In the genomic region with DNA sequence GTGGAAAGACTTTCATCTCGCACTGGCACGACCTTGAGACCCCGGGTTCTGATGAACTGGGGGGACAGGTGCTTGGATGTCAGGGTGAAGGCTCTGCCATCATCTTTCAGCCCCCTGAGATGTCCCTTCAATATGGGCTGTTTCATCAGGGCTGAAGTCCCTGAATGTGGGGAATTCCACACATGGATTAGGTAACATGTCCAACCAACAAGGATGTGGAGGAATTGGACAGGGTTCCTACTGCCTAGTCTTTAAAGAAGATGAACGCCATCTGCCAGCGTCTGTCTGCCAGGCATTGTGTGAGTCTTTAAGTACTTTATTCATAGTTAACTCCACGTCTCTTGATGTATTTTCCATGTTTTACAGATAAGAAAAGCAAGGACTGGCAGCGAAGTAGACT, we compare ENCODE assay signal across 23 cellular contexts.
"Had no signal": no experiment of that assay in that cellular context is flagged by ENCODE, and none has a peak within 500 bp of the region (broad histone marks: within the 10 kb centered on the region; RNA-seq: fewer than 3 reads in every experiment).

No MANE protein-coding gene starts in this region.

- DNase-seq: activated CD4-positive, alpha-beta T cell treated with anti-CD3 and anti-CD28 coated beads, Interleukin-2, amount 50 U/mL, for 1 hour; activated CD4-positive, CD25-positive, alpha-beta regulatory T cell treated with anti-CD3 and anti-CD28 coated beads, Interleukin-2, amount 50 U/mL, for 72 hours; activated CD8-positive, alpha-beta T cell treated with anti-CD3 and anti-CD28 coated beads for 36 hours; activated gamma-delta T cell treated with Interleukin-2 at 50 U/mL for 16 hours; activated naive CD4-positive, alpha-beta T cell treated with anti-CD3 and anti-CD28 coated beads, Interleukin-2, amount 50 U/mL, for 16 hours; activated T-cell treated with anti-CD3 and anti-CD28 coated beads, Interleukin-2, amount 50 U/mL, for 4 hours; dermis blood vessel endothelial cell; effector CD8-positive, alpha-beta T cell; erythroblast; gastrocnemius medialis; glutamatergic neuron; left ventricle myocardium superior; naive B cell; nucleus accumbens; pancreas; spleen; stimulated activated naive CD4-positive, alpha-beta T cell treated with Interleukin-2 at 50 U/mL for 16 hours; T-helper 2 cell; testis; upper lobe of left lung had no signal

- H3K36me3 Mint-ChIP-seq: mesothelial cell of epicardium, naive B cell had no signal

- H3K4me1 ChIP-seq: gastrocnemius medialis had no signal

- H3K9me3 ChIP-seq: gastrocnemius medialis, pancreas, prostate gland, spleen, testis, upper lobe of left lung had no signal

- H3K27ac ChIP-seq: gastrocnemius medialis, pancreas, prostate gland, spleen, testis, upper lobe of left lung had no signal

- H3K27me3 ChIP-seq: pancreas, testis had no signal

- H3K4me3 Mint-ChIP-seq: activated CD8-positive, alpha-beta T cell treated with anti-CD3 and anti-CD28 coated beads for 36 hours; activated T-cell treated with anti-CD3 and anti-CD28 coated beads, Interleukin-2, amount 50 U/mL, for 4 hours; activated T-helper 17 cell treated with anti-CD3 and anti-CD28 coated beads, Interleukin-2, amount 50 U/mL, for 72 hours; mesothelial cell of epicardium; naive B cell had no signal

- ATAC-seq: activated CD8-positive, alpha-beta T cell treated with anti-CD3 and anti-CD28 coated beads for 36 hours; activated T-cell treated with anti-CD3 and anti-CD28 coated beads, Interleukin-2, amount 50 U/mL, for 4 hours; activated T-helper 17 cell treated with anti-CD3 and anti-CD28 coated beads, Interleukin-2, amount 50 U/mL, for 72 hours; gastrocnemius medialis; left ventricle myocardium superior; pancreas had no signal

- H3K27ac Mint-ChIP-seq: activated CD8-positive, alpha-beta T cell treated with anti-CD3 and anti-CD28 coated beads for 36 hours; activated T-helper 17 cell treated with anti-CD3 and anti-CD28 coated beads, Interleukin-2, amount 50 U/mL, for 72 hours; mesothelial cell of epicardium had no signal

- H3K36me3 ChIP-seq: gastrocnemius medialis, pancreas, prostate gland, spleen, upper lobe of left lung had no signal

- H3K9me3 Mint-ChIP-seq: activated CD8-positive, alpha-beta T cell treated with anti-CD3 and anti-CD28 coated beads for 36 hours; activated T-cell treated with anti-CD3 and anti-CD28 coated beads, Interleukin-2, amount 50 U/mL, for 4 hours; activated T-helper 17 cell treated with anti-CD3 and anti-CD28 coated beads, Interleukin-2, amount 50 U/mL, for 72 hours; mesothelial cell of epicardium; naive B cell had no signal

- H3K4me3 ChIP-seq: gastrocnemius medialis, pancreas, prostate gland, spleen, testis, upper lobe of left lung had no signal
